16 cellular contexts compared by ENCODE assay signal in genomic region chr6:71745525-71745924, GRCh38.
DNase-seq lines count a peak whose midpoint lies in the region; ATAC-seq and TF ChIP-seq lines count a peak whose summit lies in the region.
"Had no signal": no experiment of that assay in that cellular context is flagged by ENCODE, and none has a peak within 500 bp of the region (broad histone marks: within the 10 kb centered on the region; RNA-seq: fewer than 3 reads in every experiment).

No MANE protein-coding gene starts in this region.

- DNase-seq in GM12865 (ENCODE audit: low read depth) (peak; percentile 12), amniotic epithelial cell (ENCODE audit: low read depth) (peak; percentile 14), lower leg skin (ENCODE audit: low spot score in 2 of 2) (no peak), right atrium auricular region (ENCODE audit: low spot score) (no peak), testis (no peak)
- DNase-seq: activated CD4-positive, alpha-beta T cell treated with anti-CD3 and anti-CD28 coated beads, Interleukin-2, amount 10 ng/mL, durations not matched to agents 24 days and 14 days; activated naive CD4-positive, alpha-beta T cell treated with anti-CD3 and anti-CD28 coated beads for 36 hours; GF-D8; HFFc6; mesenchymal stem cell; NCI-H2171; Right ventricle myocardium superior had no signal

- H3K27ac ChIP-seq in right atrium auricular region = no peak overlapping the region
- no peak overlapping the region for H3K27ac ChIP-seq in testis
- H3K27ac ChIP-seq: coronary artery had no signal

- TF ChIP-seq CTCF in GM12865 (IDR thresholded peaks at IDR 0.05; ENCODE audit: insufficient read depth, low read depth, low read length, missing control alignments) = no peak
- TF ChIP-seq CTCF in lower leg skin (IDR thresholded peaks at IDR 0.05) = no peak
- no peak for TF ChIP-seq CTCF in right atrium auricular region (IDR thresholded peaks at IDR 0.05)
- TF ChIP-seq CTCF in testis (IDR thresholded peaks at IDR 0.05) = no peak

- H3K27me3 ChIP-seq in right atrium auricular region (no peaks in the 10 kb centered on the region), testis (no peaks in the 10 kb centered on the region)

- peak; percentile 84 for ATAC-seq in GM21526 (IDR thresholded peaks at IDR 0.05; ENCODE audit: low FRiP score, unreplicated experiment)
- ATAC-seq in HG03432 (IDR thresholded peaks at IDR 0.05; ENCODE audit: unreplicated experiment) = peak; percentile 88
- no peak for ATAC-seq in GM18502 (IDR thresholded peaks at IDR 0.05; ENCODE audit: poor library complexity, unreplicated experiment)

- no peaks in the 10 kb centered on the region for H3K9me3 ChIP-seq in right atrium auricular region
- H3K9me3 ChIP-seq in testis = no peaks in the 10 kb centered on the region

- 64 to 71% methylated on average over 5 of the region's 5 CpGs for WGBS in lower leg skin, 2 donors
- WGBS in testis, 2 donors = 29 to 30% methylated on average over 5 of the region's 5 CpGs

- H3K4me1 ChIP-seq in right atrium auricular region (no peaks in the 10 kb centered on the region), testis (no peaks in the 10 kb centered on the region)

- intact Hi-C loops in lower leg skin (cut with DNase I; ENCODE audit: low total_unique reads) = no loop called here
- intact Hi-C loops in testis (cut with DNase I; ENCODE audit: low total_unique reads) = no loop called here

- H3K36me3 ChIP-seq in right atrium auricular region = no peaks in the 10 kb centered on the region
- no peaks in the 10 kb centered on the region for H3K36me3 ChIP-seq in testis (ENCODE audit: low read depth, missing control alignments)

- H3K4me3 ChIP-seq in GM12865 (ENCODE audit: low read depth, low read length) (no peak overlapping the region), lower leg skin (ENCODE audit: low read depth, poor library complexity, severe bottlenecking) (no peak overlapping the region), right atrium auricular region (no peak overlapping the region), testis (no peak overlapping the region)
- H3K4me3 ChIP-seq: coronary artery had no signal

- TF ChIP-seq POLR2A in lower leg skin (IDR thresholded peaks at IDR 0.05) (no peak), testis (IDR thresholded peaks at IDR 0.05) (no peak)

Comparison
In these comparisons a context has a peak if more than half of its experiments do, and no peak if none do; other contexts are left out.
1. DNase-seq: peak in GM12865 (single experiment) and amniotic epithelial cell (single experiment); none in lower leg skin (0 of 2), right atrium auricular region (single experiment) and testis (single experiment).